ENCODE assay signal across 11 cellular contexts in the genomic region with DNA sequence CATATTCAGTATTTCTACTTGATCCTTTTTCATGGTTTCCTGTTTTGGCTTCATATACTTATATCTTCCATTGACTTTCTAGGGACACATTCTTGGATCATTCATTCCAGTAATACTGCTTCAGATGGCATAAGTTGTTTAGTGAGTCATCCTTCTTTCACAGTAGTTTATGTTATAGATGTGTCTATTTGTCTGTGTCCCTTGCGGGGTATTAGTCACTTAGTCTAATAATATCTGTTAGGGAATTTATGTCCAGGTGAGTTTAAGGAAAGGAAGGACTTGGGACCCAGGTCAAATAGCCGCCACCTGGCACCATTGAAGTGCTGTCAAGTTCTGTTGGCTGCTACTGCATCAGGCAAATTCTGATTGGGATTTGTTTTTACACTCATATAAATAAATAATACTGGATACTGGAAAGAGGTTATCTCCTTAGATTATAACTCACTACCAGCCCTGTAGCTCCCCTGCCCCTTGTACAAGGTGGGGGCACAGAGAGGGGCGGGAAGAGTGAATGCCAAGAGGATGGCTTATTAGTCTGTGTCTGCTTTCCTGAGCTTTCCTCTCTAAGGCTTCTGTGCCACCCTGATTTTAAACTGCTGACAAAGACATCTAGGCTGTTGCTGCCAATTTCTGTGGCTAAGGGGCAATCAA.
DNase-seq lines count a peak whose midpoint lies in the region; ATAC-seq and TF ChIP-seq lines count a peak whose summit lies in the region.
"Had no signal": no experiment of that assay in that cellular context is flagged by ENCODE, and none has a peak within 500 bp of the region (broad histone marks: within the 10 kb centered on the region; RNA-seq: fewer than 3 reads in every experiment).

No MANE protein-coding gene starts in this region.

- peaks cover 36% of the 10 kb centered on the region for H3K4me1 Mint-ChIP-seq in activated T-helper 2 cell treated with anti-CD3 and anti-CD28 coated beads, Interferon-gamma antibody, Interleukin-2, Interleukin-4, amounts not matched to agents 10 μg/mL and 5 μg/mL and 100 μg/mL, durations not matched to agents 14 hours and 24 hours and 36 hours (ENCODE audit: low read depth)
- H3K4me1 Mint-ChIP-seq in immature natural killer cell = peaks cover 73 to 97% of the 10 kb centered on the region in 2 donors

- POLR2A ChIA-PET in AG04449 (lab: Yijun Ruan, JAX) = interaction anchor here (0.6 kb wide), 1 partner anchor 25 kb away, joined by 3 read pairs; no protein-coding TSS in a partner anchor

- no peak overlapping the region for H3K4me3 ChIP-seq in AG04449 (ENCODE audit: low read depth, low read length)
- H3K4me3 ChIP-seq: left ventricle myocardium inferior, upper lobe of right lung had no signal

- peak; percentile 26 for DNase-seq in AG04449 (ENCODE audit: low read depth, low spot score)
- peak; percentile 34 for DNase-seq in H4 (ENCODE audit: low spot score)
- no peak for DNase-seq in activated T-helper 2 cell treated with anti-CD3 and anti-CD28 coated beads, Interferon-gamma antibody, Interleukin-2, Interleukin-4, amounts not matched to agents 10 μg/mL and 5 μg/mL and 100 μg/mL, durations not matched to agents 14 hours and 24 hours and 36 hours (ENCODE audit: low spot score)
- no peak for DNase-seq in immature natural killer cell
- DNase-seq in SHP77 treated with DMSO at 0.1 percent for 48 hours (lab: John Stamatoyannopoulos, UW) = no peak
- DNase-seq in activated CD8-positive, alpha-beta memory T cell treated with anti-CD3 and anti-CD28 coated beads for 24 hours = no peak
- no peak for DNase-seq in GM13977 (ENCODE audit: low spot score)
- DNase-seq: DND-41, left ventricle myocardium inferior, upper lobe of right lung had no signal

- peak overlapping the region; percentile 84 for H3K27ac Mint-ChIP-seq in activated T-helper 2 cell treated with anti-CD3 and anti-CD28 coated beads, Interferon-gamma antibody, Interleukin-2, Interleukin-4, amounts not matched to agents 10 μg/mL and 5 μg/mL and 100 μg/mL, durations not matched to agents 14 hours and 24 hours and 36 hours
- H3K27ac Mint-ChIP-seq in immature natural killer cell = peak overlapping the region; percentile 6 to 86 (median 67)

- TF ChIP-seq CTCF in AG04449 (IDR thresholded peaks at IDR 0.05; ENCODE audit: insufficient read depth, low read length, missing control alignments) = no peak
- no peak for TF ChIP-seq CTCF in GM13977 (IDR thresholded peaks at IDR 0.05; ENCODE audit: extremely low read depth, insufficient read depth, missing control alignments)

- H3K36me3 Mint-ChIP-seq in activated T-helper 2 cell treated with anti-CD3 and anti-CD28 coated beads, Interferon-gamma antibody, Interleukin-2, Interleukin-4, amounts not matched to agents 10 μg/mL and 5 μg/mL and 100 μg/mL, durations not matched to agents 14 hours and 24 hours and 36 hours (ENCODE audit: low read depth) = peaks cover 68% of the 10 kb centered on the region
- peaks cover 0 to 7% (median 0%) of the 10 kb centered on the region in 3 donors for H3K36me3 Mint-ChIP-seq in immature natural killer cell

- no peak overlapping the region for H3K4me3 Mint-ChIP-seq in activated T-helper 2 cell treated with anti-CD3 and anti-CD28 coated beads, Interferon-gamma antibody, Interleukin-2, Interleukin-4, amounts not matched to agents 10 μg/mL and 5 μg/mL and 100 μg/mL, durations not matched to agents 14 hours and 24 hours and 36 hours (ENCODE audit: low read depth)
- peak overlapping the region in 1 of 5 donors; percentile 38 for H3K4me3 Mint-ChIP-seq in immature natural killer cell

- in situ Hi-C loops in GM13977 (cut with MboI; ENCODE audit: low pct_unique_long_range_greater_than_20kb, low sequenced_read_pairs, unreplicated experiment) = no loop called here

- CTCF ChIA-PET in AG04449 (lab: Yijun Ruan, JAX) = interaction anchor here (0.6 kb wide), 1 partner anchor 786 kb away, joined by 3 read pairs; no protein-coding TSS in a partner anchor

- ATAC-seq in GM19395 (IDR thresholded peaks at IDR 0.05; ENCODE audit: unreplicated experiment) = no peak
- ATAC-seq: upper lobe of right lung had no signal

- H3K27me3 Mint-ChIP-seq in activated T-helper 2 cell treated with anti-CD3 and anti-CD28 coated beads, Interferon-gamma antibody, Interleukin-2, Interleukin-4, amounts not matched to agents 10 μg/mL and 5 μg/mL and 100 μg/mL, durations not matched to agents 14 hours and 24 hours and 36 hours (ENCODE audit: low read depth) = no peaks in the 10 kb centered on the region
- H3K27me3 Mint-ChIP-seq in immature natural killer cell (ENCODE audit: low read depth in 3 of 3) = peaks cover 3 to 6% (median 6%) of the 10 kb centered on the region in 3 donors

- intact Hi-C loops in activated T-helper 2 cell treated with anti-CD3 and anti-CD28 coated beads, Interferon-gamma antibody, Interleukin-2, Interleukin-4, amounts not matched to agents 10 μg/mL and 5 μg/mL and 100 μg/mL, durations not matched to agents 14 hours and 24 hours and 36 hours (cut with micrococcal nuclease) = loop anchor here (1.0 kb wide), 1 partner anchor 43 kb away; no protein-coding TSS in a partner anchor

- H3K9me3 Mint-ChIP-seq in activated T-helper 2 cell treated with anti-CD3 and anti-CD28 coated beads, Interferon-gamma antibody, Interleukin-2, Interleukin-4, amounts not matched to agents 10 μg/mL and 5 μg/mL and 100 μg/mL, durations not matched to agents 14 hours and 24 hours and 36 hours = peaks cover 4% of the 10 kb centered on the region
- no peaks in the 10 kb centered on the region for H3K9me3 Mint-ChIP-seq in immature natural killer cell

Comparison
In these comparisons a context has a peak if more than half of its experiments do, and no peak if none do; other contexts are left out.
1. DNase-seq: peak in AG04449 (single experiment) and H4 (single experiment); none in activated T-helper 2 cell treated with anti-CD3 and anti-CD28 coated beads, Interferon-gamma antibody, Interleukin-2, Interleukin-4, amounts not matched to agents 10 μg/mL and 5 μg/mL and 100 μg/mL, durations not matched to agents 14 hours and 24 hours and 36 hours (single experiment), immature natural killer cell (0 of 3), SHP77 treated with DMSO at 0.1 percent for 48 hours (single experiment), activated CD8-positive, alpha-beta memory T cell treated with anti-CD3 and anti-CD28 coated beads for 24 hours (single experiment) and GM13977 (single experiment).